Comparison of ENCODE assay signal across 7 cellular contexts in the genomic region with DNA sequence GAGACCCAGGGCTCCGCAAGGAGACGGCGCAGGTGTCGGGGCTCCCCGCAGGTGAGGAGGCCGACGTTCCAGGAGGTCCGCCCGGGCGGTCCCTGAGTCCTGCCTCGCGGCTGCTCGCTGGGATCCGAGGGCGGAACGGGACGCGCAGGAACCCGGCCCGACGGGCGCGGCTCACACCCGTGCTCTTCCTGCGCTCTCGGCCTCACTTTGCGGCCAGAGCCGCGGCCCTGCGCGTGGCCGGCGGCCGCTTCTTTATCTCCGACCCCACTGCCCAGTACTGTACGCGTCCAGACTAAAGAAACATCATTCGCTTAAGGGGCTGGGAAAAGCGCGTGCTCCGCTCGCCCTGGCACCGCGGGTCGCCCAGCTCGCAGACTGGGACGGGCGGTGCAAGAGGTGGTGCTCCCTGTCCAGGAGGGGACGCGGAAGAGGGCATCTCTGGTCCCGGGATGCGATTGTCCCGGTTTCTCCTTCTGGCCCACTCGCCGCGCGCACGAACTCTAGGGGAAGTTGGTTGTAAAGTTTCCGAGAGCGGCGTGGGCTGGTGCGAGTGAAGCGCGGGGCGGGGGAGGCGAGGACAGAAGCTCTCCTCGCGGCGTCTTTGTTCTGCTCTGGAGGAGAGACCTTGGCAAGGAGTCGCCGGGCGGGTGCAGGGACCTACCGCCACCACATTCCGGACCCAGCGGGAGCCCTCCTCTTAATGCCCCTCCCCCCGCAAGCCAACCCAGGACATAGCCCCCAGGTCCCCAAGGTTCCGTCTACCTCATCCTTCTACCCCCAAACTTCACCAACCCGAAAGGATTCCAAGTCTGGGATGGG.
A peak's percentile ranks its signal among the peaks of the same experiment; 100 is the strongest.
DNase-seq lines count a peak whose midpoint lies in the region; ATAC-seq and TF ChIP-seq lines count a peak whose summit lies in the region.

No MANE protein-coding gene starts in this region.

- peak overlapping the region; percentile 61 for H3K4me3 ChIP-seq in fibroblast of the aortic adventitia (ENCODE audit: low read depth, low read length)

- ATAC-seq in omental fat pad (ENCODE audit: low FRiP score) (peak; percentile 69), GM21619 (IDR thresholded peaks at IDR 0.05; ENCODE audit: unreplicated experiment) (no peak), GM18868 (IDR thresholded peaks at IDR 0.05; ENCODE audit: unreplicated experiment) (no peak)

- TF ChIP-seq CTCF in fibroblast of the aortic adventitia (IDR thresholded peaks at IDR 0.05; ENCODE audit: insufficient read depth, low read length) (no peak), omental fat pad (IDR thresholded peaks at IDR 0.05) (no peak)

- DNase-seq in ELF-1 (ENCODE audit: low read depth, low spot score) (peak; percentile 82), NCI-H774 (lab: John Stamatoyannopoulos, UW) (peak; percentile 12), fibroblast of the aortic adventitia (ENCODE audit: low read depth) (peak; percentile 15), omental fat pad (ENCODE audit: low spot score) (no peak), NCI-H446 treated with DMSO at 0.1 percent for 48 hours (lab: John Stamatoyannopoulos, UW) (no peak)

Comparison
In these comparisons a context has a peak if more than half of its experiments do, and no peak if none do; other contexts are left out.
1. DNase-seq: peak in ELF-1 (single experiment), NCI-H774 (single experiment) and fibroblast of the aortic adventitia (single experiment); none in omental fat pad (single experiment) and NCI-H446 treated with DMSO at 0.1 percent for 48 hours (single experiment).